8 cellular contexts compared by ENCODE assay signal in genomic region chr17:78378225-78379133, GRCh38. TPM values are rescaled to one million over a fixed set of nuclear protein-coding genes. Genes with fewer than 3 reads are reported as not detected.
DNase-seq lines count a peak whose midpoint lies in the region; ATAC-seq and TF ChIP-seq lines count a peak whose summit lies in the region.

TSS of gene PGS1 (plus strand) at chr17:78378649. CDS start at chr17:78378666, 17 bp downstream.

- TF ChIP-seq CTCF in HEK293 (tag by site-specific recombination; IDR thresholded peaks at IDR 0.05) (peak; percentile 52; the same call in 1 of the 2 replicates), chondrocyte (IDR thresholded peaks at IDR 0.05) (no peak)

- POLR2A ChIA-PET in HEK293 (lab: Yijun Ruan, JAX) = interaction anchor here (0.6 to 1.8 kb wide), 5 partner anchors 10 to 18 kb away, joined by 3 to 6 read pairs (median 3); no protein-coding TSS in a partner anchor

- ATAC-seq in HG02973 (IDR thresholded peaks at IDR 0.05; ENCODE audit: unreplicated experiment) = no peak

- H3K4me1 ChIP-seq in HEK293 (ENCODE audit: control insufficient read depth, insufficient read depth, low read length) = peaks cover 5% of the 10 kb centered on the region; the same call in 1 of the 2 replicates

- H3K27me3 Mint-ChIP-seq in chondrocyte (ENCODE audit: low read depth) = no peaks in the 10 kb centered on the region

- H3K4me3 Mint-ChIP-seq in chondrocyte (ENCODE audit: unreplicated experiment) = peak within 1 kb of the TSS; percentile 97

- peak; percentile 85 for DNase-seq in Daoy (ENCODE audit: low read depth)
- DNase-seq in NCI-H2227 treated with DMSO at 0.1 percent for 48 hours (lab: John Stamatoyannopoulos, UW) = peak; percentile 73
- DNase-seq in activated CD4-positive, alpha-beta T cell treated with anti-CD3 and anti-CD28 coated beads for 24 hours (ENCODE audit: low read depth in 2 of 2) = peak; percentile 62 to 75
- DNase-seq in chondrocyte (ENCODE audit: low spot score) = no peak
- DNase-seq in kidney tubule cell (ENCODE audit: low spot score) = peak; percentile 80
- peak; percentile 75 for DNase-seq in stimulated activated CD4-positive, alpha-beta T cell treated with anti-CD3 and anti-CD28 coated beads, Interleukin-1b, Interleukin-23, amount 100 ng/mL, for 4 hours (ENCODE audit: low read depth in 2 of 2)

- H3K27ac ChIP-seq in HEK293 (ENCODE audit: extremely low read depth, low read depth, low read length) = peak within 1 kb of the TSS; percentile 51; the same call in 1 of the 2 replicates

- peaks cover 3% of the 10 kb centered on the region in 2 experiments for H3K36me3 ChIP-seq in HEK293 (ENCODE audit: control insufficient read depth in 2 of 2, insufficient read depth in 1 of 2, low read length in 2 of 2)

- CTCF ChIA-PET in HEK293 (lab: Yijun Ruan, JAX) = interaction anchor here (0.7 to 1.8 kb wide), 4 partner anchors 17 to 43 kb away, joined by 4 to 8 read pairs (median 4); no protein-coding TSS in a partner anchor

- H3K27ac Mint-ChIP-seq in chondrocyte (ENCODE audit: unreplicated experiment) = peak within 1 kb of the TSS; percentile 99

- no peaks in the 10 kb centered on the region for H3K36me3 Mint-ChIP-seq in chondrocyte (ENCODE audit: low read depth)

- peak within 1 kb of the TSS; percentile 92 for H3K4me3 ChIP-seq in HEK293 (ENCODE audit: low read depth, low read length)

- H3K4me1 Mint-ChIP-seq in chondrocyte (ENCODE audit: low read depth) = peaks cover 64% of the 10 kb centered on the region

- H3K9me3 Mint-ChIP-seq in chondrocyte (ENCODE audit: low read depth) = no peaks in the 10 kb centered on the region

- no peaks in the 10 kb centered on the region for H3K9me3 ChIP-seq in HEK293 (ENCODE audit: control insufficient read depth, insufficient read depth, low read depth, low read length)

TF ChIP-seq in HEK293, 187 proteins besides CTCF, POLR2A, EP300 and RAD21 (continues in another document):
- TF ChIP-seq ZNF792 (tag by site-specific recombination; IDR thresholded peaks at IDR 0.05) (no peak), FEZF1 (tag by site-specific recombination; IDR thresholded peaks at IDR 0.05) (no peak), ZNF658 (tag by site-specific recombination; IDR thresholded peaks at IDR 0.05) (no peak), ZBTB1 (tag by site-specific recombination; IDR thresholded peaks at IDR 0.05) (no peak), ZSCAN18 (tag by site-specific recombination; IDR thresholded peaks at IDR 0.05) (no peak), PRDM1 (tag by site-specific recombination; IDR thresholded peaks at IDR 0.05) (no peak), YY1 (tag by site-specific recombination; IDR thresholded peaks at IDR 0.05) (peak; percentile 95), ZNF433 (tag by site-specific recombination; IDR thresholded peaks at IDR 0.05; ENCODE audit: low read depth) (no peak), ZNF501 (tag by site-specific recombination; IDR thresholded peaks at IDR 0.05) (peak; percentile 75), ZSCAN16 (tag by site-specific recombination; IDR thresholded peaks at IDR 0.05) (0 out of 2 replicates have a peak, but pooled peaks have one; percentile 51), GLIS2 (tag by site-specific recombination; IDR thresholded peaks at IDR 0.05) (peak; percentile 81; the same call in 1 of the 2 replicates), INSM2 (tag by site-specific recombination; IDR thresholded peaks at IDR 0.05) (peak; percentile 94), ZFP37 (tag by site-specific recombination; IDR thresholded peaks at IDR 0.05) (0 out of 2 replicates have a peak, but pooled peaks have one; percentile 61), ZIC2 (tag by site-specific recombination; IDR thresholded peaks at IDR 0.05) (peak; percentile 87), SP7 (tag by site-specific recombination; IDR thresholded peaks at IDR 0.05) (peak; percentile 92), ZNF596 (tag by site-specific recombination; IDR thresholded peaks at IDR 0.05) (0 out of 2 replicates have a peak, but pooled peaks have one; percentile 23), EGR2 (tag by site-specific recombination; IDR thresholded peaks at IDR 0.05; ENCODE audit: low read depth) (no peak), ZNF391 (tag by site-specific recombination; IDR thresholded peaks at IDR 0.05; ENCODE audit: borderline replicate concordance, low read depth) (peak; percentile 71; the same call in 1 of the 2 replicates), SCRT1 (tag by site-specific recombination; IDR thresholded peaks at IDR 0.05; ENCODE audit: borderline replicate concordance) (no peak), ZFHX2 (tag by site-specific recombination; conservative IDR thresholded peaks at IDR 0.05) (peak; percentile 17; the same call in 1 of the 2 replicates), ZNF24 (tag by site-specific recombination; IDR thresholded peaks at IDR 0.05) (peak; percentile 68), ZNF830 (tag by site-specific recombination; IDR thresholded peaks at IDR 0.05; ENCODE audit: low read depth) (no peak), ZNF426 (tag by site-specific recombination; IDR thresholded peaks at IDR 0.05) (no peak)
- TF ChIP-seq, protein P1, sequence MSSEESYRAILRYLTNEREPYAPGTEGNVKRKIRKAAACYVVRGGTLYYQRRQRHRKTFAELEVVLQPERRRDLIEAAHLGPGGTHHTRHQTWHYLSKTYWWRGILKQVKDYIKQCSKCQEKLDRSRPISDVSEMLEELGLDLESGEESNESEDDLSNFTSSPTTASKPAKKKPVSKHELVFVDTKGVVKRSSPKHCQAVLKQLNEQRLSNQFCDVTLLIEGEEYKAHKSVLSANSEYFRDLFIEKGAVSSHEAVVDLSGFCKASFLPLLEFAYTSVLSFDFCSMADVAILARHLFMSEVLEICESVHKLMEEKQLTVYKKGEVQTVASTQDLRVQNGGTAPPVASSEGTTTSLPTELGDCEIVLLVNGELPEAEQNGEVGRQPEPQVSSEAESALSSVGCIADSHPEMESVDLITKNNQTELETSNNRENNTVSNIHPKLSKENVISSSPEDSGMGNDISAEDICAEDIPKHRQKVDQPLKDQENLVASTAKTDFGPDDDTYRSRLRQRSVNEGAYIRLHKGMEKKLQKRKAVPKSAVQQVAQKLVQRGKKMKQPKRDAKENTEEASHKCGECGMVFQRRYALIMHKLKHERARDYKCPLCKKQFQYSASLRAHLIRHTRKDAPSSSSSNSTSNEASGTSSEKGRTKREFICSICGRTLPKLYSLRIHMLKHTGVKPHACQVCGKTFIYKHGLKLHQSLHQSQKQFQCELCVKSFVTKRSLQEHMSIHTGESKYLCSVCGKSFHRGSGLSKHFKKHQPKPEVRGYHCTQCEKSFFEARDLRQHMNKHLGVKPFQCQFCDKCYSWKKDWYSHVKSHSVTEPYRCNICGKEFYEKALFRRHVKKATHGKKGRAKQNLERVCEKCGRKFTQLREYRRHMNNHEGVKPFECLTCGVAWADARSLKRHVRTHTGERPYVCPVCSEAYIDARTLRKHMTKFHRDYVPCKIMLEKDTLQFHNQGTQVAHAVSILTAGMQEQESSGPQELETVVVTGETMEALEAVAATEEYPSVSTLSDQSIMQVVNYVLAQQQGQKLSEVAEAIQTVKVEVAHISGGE (tag by site-specific recombination; conservative IDR thresholded peaks at IDR 0.05; ENCODE audit: low read depth) = peak; percentile 94
- TF ChIP-seq, protein P2, sequence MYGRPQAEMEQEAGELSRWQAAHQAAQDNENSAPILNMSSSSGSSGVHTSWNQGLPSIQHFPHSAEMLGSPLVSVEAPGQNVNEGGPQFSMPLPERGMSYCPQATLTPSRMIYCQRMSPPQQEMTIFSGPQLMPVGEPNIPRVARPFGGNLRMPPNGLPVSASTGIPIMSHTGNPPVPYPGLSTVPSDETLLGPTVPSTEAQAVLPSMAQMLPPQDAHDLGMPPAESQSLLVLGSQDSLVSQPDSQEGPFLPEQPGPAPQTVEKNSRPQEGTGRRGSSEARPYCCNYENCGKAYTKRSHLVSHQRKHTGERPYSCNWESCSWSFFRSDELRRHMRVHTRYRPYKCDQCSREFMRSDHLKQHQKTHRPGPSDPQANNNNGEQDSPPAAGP (tag by site-specific recombination; IDR thresholded peaks at IDR 0.05) = peak; percentile 83
- TF ChIP-seq, protein P3, sequence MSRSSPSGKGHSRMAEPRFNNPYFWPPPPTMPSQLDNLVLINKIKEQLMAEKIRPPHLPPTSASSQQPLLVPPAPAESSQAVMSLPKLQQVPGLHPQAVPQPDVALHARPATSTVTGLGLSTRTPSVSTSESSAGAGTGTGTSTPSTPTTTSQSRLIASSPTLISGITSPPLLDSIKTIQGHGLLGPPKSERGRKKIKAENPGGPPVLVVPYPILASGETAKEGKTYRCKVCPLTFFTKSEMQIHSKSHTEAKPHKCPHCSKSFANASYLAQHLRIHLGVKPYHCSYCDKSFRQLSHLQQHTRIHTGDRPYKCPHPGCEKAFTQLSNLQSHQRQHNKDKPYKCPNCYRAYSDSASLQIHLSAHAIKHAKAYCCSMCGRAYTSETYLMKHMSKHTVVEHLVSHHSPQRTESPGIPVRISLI (tag by site-specific recombination; IDR thresholded peaks at IDR 0.05) = 0 out of 2 replicates have a peak, but pooled peaks have one; percentile 31

RNA-seq across cellular contexts. Expression of gene PGS1, which starts in this region (rescaled TPM):
- total RNA-seq in Daoy (2014; rRNA removed; shearing (Covaris generic)) = 25.6 and 26.8 TPM in 2 replicates
- total RNA-seq in chondrocyte = 22.1 to 30.4 TPM (median 22.7 TPM) in 3 replicates
